ENCODE assay signal across 12 cellular contexts in the genomic region with DNA sequence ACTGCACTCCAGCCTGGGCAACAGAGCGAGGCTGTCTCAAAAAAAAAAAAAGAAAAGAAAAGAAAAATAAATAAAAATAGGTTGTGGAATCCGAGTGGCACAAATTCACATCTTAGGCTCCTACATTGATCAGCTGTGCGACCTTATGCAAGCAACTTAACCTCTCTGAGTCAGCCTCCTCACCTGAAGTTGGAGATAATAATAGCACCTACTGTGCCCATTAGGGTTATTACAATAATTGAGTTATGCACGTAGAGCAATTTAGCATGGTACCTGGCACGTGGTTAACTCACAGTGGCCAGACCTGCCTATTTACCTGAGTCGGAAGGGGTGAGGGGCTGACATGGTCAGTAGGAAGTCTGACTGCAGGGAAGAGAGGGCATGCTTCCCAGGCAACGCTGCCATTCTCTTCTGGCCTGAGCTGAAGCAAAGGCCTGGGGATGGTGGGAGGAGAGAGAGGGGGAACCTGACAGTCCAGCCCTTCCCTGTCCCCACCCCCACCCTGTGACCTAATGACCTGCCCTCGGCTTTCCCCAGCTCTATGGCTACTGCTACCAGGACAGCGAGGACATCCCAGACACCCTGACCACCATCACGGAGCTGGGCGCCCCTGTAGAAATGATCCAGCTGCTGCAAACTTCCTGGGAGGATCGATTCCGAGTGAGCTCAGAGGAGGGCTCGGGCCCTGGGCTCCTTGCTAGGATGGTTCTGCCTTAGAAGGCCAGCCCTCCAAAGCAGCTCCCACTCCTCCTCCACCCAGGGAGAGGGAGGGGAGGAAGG. TPM values are rescaled to one million over a fixed set of nuclear protein-coding genes. Genes with fewer than 3 reads are reported as not detected.
DNase-seq lines count a peak whose midpoint lies in the region; ATAC-seq and TF ChIP-seq lines count a peak whose summit lies in the region.
"Had no signal": no experiment of that assay in that cellular context is flagged by ENCODE, and none has a peak within 500 bp of the region (broad histone marks: within the 10 kb centered on the region; RNA-seq: fewer than 3 reads in every experiment).

No MANE protein-coding gene starts in this region.

- peaks cover 49 to 62% of the 10 kb centered on the region in 2 donors for H3K27me3 Mint-ChIP-seq in effector memory CD8-positive, alpha-beta T cell

- peaks cover 15% of the 10 kb centered on the region for H3K27me3 ChIP-seq in suprapubic skin
- H3K27me3 ChIP-seq: SJSA1 had no signal

- ATAC-seq in mucosa of descending colon (no peak), GM19023 (IDR thresholded peaks at IDR 0.05; ENCODE audit: unreplicated experiment) (no peak)
- ATAC-seq in effector memory CD8-positive, alpha-beta T cell (replicated peaks) = no peak

- H3K4me3 Mint-ChIP-seq in effector memory CD8-positive, alpha-beta T cell = no peak overlapping the region
- H3K4me3 Mint-ChIP-seq: CD4-positive, alpha-beta memory T cell; stimulated activated naive CD8-positive, alpha-beta T cell treated with anti-CD3 and anti-CD28 coated beads, Interleukin-15, Interleukin-2, amounts not matched to agents 100 ng/mL and 50 ng/mL, for 24 hours had no signal

- H3K27ac Mint-ChIP-seq in effector memory CD8-positive, alpha-beta T cell = no peak overlapping the region
- H3K27ac Mint-ChIP-seq: CD4-positive, alpha-beta memory T cell; stimulated activated naive CD8-positive, alpha-beta T cell treated with anti-CD3 and anti-CD28 coated beads, Interleukin-15, Interleukin-2, amounts not matched to agents 100 ng/mL and 50 ng/mL, for 24 hours had no signal

- H3K4me3 ChIP-seq in fibroblast of mammary gland (ENCODE audit: control insufficient read depth, low read depth, low read length) (no peak overlapping the region), mucosa of descending colon (no peak overlapping the region), suprapubic skin (no peak overlapping the region)
- H3K4me3 ChIP-seq: SJSA1 had no signal

- in situ Hi-C loops in KBM-7 (cut with MboI; ENCODE audit: low pct_unique_long_range_greater_than_20kb, low sequenced_read_pairs) = no loop called here

- intact Hi-C loops in mucosa of descending colon (cut with DNase I, micrococcal nuclease) = no loop called here

- peak overlapping the region; percentile 15 for H3K27ac ChIP-seq in suprapubic skin
- H3K27ac ChIP-seq: SJSA1 had no signal

- TF ChIP-seq CTCF in fibroblast of mammary gland (conservative IDR thresholded peaks at IDR 0.05; ENCODE audit: control insufficient read depth, insufficient read depth, low read depth, low read length) (no peak), mucosa of descending colon (IDR thresholded peaks at IDR 0.05) (no peak), suprapubic skin (IDR thresholded peaks at IDR 0.05) (no peak)

- no peaks in the 10 kb centered on the region for H3K36me3 Mint-ChIP-seq in effector memory CD8-positive, alpha-beta T cell (ENCODE audit: insufficient read depth)
- H3K36me3 Mint-ChIP-seq: CD4-positive, alpha-beta memory T cell had no signal

- H3K9me3 ChIP-seq in mucosa of descending colon = no peaks in the 10 kb centered on the region
- H3K9me3 ChIP-seq in suprapubic skin = no peaks in the 10 kb centered on the region
- H3K9me3 ChIP-seq: SJSA1 had no signal

- H3K4me1 ChIP-seq in mucosa of descending colon (ENCODE audit: low read depth) (peaks cover 54% of the 10 kb centered on the region), suprapubic skin (peaks cover 31% of the 10 kb centered on the region)

- peak; percentile 13 for DNase-seq in NCI-H226
- peak; percentile 39 for DNase-seq in fibroblast of mammary gland (ENCODE audit: low read depth)
- peak in 2 of 3 donors; percentile 45 to 64 for DNase-seq in mucosa of descending colon
- DNase-seq in suprapubic skin (ENCODE audit: low spot score in 2 of 2) = no peak
- DNase-seq in germinal center (ENCODE audit: low spot score) = no peak
- no peak for DNase-seq in KBM-7
- DNase-seq in effector memory CD8-positive, alpha-beta T cell = no peak
- DNase-seq: activated effector memory CD4-positive, alpha-beta T cell treated with anti-CD3 and anti-CD28 coated beads, Interleukin-2, amount 50 U/mL, for 16 hours; CD4-positive, alpha-beta memory T cell had no signal

- TF ChIP-seq POLR2A in suprapubic skin (IDR thresholded peaks at IDR 0.05) = no peak

- WGBS in suprapubic skin = 88% methylated on average over 9 of the region's 14 CpGs

- H3K9me3 Mint-ChIP-seq in effector memory CD8-positive, alpha-beta T cell = no peaks in the 10 kb centered on the region
- H3K9me3 Mint-ChIP-seq: CD4-positive, alpha-beta memory T cell; stimulated activated naive CD8-positive, alpha-beta T cell treated with anti-CD3 and anti-CD28 coated beads, Interleukin-15, Interleukin-2, amounts not matched to agents 100 ng/mL and 50 ng/mL, for 24 hours had no signal

- TF ChIP-seq EP300 in suprapubic skin (IDR thresholded peaks at IDR 0.05) = no peak

- no peaks in the 10 kb centered on the region for H3K4me1 Mint-ChIP-seq in effector memory CD8-positive, alpha-beta T cell (ENCODE audit: low read depth in 2 of 2)

- H3K36me3 ChIP-seq in mucosa of descending colon (ENCODE audit: low read depth) (no peaks in the 10 kb centered on the region), suprapubic skin (peaks cover 15% of the 10 kb centered on the region)

RNA-seq across cellular contexts. Expression of gene PKDCC, which starts 5.1 kb away (rescaled TPM):
- 10 to 100 TPM; 79.3 to 88.8 (median 80.7) TPM for total RNA-seq in mucosa of descending colon
- total RNA-seq in suprapubic skin = 1 to 10 TPM; 2.5 to 8.5 (median 6.2) TPM
- total RNA-seq: CD4-positive, alpha-beta memory T cell had no signal

Comparison
In these comparisons a context has a peak if more than half of its experiments do, and no peak if none do; other contexts are left out.
1. DNase-seq: peak in NCI-H226 (single experiment), fibroblast of mammary gland (single experiment) and mucosa of descending colon (2 of 3); none in suprapubic skin (0 of 2), germinal center (single experiment), KBM-7 (single experiment) and effector memory CD8-positive, alpha-beta T cell (0 of 3).
2. RNA of gene PKDCC, which starts 5.1 kb away (total RNA-seq): 79.3 to 88.8 TPM in mucosa of descending colon; 2.5 to 8.5 TPM in suprapubic skin; every median in the first group is over 4 times any median in the second.